ENCODE assay signal across 1 cellular context in the genomic region with DNA sequence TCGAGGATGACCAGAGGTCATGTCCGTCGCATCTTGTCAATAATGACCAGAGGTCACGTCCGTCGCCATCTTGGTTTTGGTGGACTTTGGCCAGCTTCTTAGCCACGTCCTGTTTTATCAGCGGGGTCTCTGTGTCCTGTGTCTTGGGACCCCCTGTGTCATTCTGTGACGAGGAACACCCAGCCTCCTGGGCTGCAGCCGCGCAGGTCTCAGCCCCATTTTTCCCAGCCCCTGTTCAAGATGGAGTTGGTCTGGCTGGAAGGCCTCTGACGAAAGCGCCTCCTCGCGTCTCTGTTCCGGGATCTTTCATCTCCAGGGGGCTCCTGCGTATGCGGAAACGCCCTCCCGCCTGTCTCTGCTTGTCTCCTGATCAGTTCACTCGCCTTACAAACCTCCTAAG.
TF ChIP-seq lines count a peak whose summit lies in the region.

No MANE protein-coding gene starts in this region.

TF ChIP-seq in HepG2, 621 proteins besides CTCF, POLR2A, EP300 and RAD21 (continued from another document):
- TF ChIP-seq, protein P1, sequence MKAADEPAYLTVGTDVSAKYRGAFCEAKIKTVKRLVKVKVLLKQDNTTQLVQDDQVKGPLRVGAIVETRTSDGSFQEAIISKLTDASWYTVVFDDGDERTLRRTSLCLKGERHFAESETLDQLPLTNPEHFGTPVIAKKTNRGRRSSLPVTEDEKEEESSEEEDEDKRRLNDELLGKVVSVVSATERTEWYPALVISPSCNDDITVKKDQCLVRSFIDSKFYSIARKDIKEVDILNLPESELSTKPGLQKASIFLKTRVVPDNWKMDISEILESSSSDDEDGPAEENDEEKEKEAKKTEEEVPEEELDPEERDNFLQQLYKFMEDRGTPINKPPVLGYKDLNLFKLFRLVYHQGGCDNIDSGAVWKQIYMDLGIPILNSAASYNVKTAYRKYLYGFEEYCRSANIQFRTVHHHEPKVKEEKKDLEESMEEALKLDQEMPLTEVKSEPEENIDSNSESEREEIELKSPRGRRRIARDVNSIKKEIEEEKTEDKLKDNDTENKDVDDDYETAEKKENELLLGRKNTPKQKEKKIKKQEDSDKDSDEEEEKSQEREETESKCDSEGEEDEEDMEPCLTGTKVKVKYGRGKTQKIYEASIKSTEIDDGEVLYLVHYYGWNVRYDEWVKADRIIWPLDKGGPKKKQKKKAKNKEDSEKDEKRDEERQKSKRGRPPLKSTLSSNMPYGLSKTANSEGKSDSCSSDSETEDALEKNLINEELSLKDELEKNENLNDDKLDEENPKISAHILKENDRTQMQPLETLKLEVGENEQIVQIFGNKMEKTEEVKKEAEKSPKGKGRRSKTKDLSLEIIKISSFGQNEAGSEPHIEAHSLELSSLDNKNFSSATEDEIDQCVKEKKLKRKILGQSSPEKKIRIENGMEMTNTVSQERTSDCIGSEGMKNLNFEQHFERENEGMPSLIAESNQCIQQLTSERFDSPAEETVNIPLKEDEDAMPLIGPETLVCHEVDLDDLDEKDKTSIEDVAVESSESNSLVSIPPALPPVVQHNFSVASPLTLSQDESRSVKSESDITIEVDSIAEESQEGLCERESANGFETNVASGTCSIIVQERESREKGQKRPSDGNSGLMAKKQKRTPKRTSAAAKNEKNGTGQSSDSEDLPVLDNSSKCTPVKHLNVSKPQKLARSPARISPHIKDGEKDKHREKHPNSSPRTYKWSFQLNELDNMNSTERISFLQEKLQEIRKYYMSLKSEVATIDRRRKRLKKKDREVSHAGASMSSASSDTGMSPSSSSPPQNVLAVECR (CRISPR knock-in tag; IDR thresholded peaks at IDR 0.05; ENCODE audit: borderline replicate concordance), result no peak
- TF ChIP-seq YY1 (IDR thresholded peaks at IDR 0.05; ENCODE audit: insufficient read depth, insufficient replicate concordance, low read depth, low read length) (peak; percentile 63), HNF4G (IDR thresholded peaks at IDR 0.05; ENCODE audit: borderline replicate concordance, low read depth, low read length) (0 out of 2 replicates have a peak, but pooled peaks have one; percentile 10), HNF4G (CRISPR knock-in tag; IDR thresholded peaks at IDR 0.05; ENCODE audit: borderline replicate concordance, low read depth) (no peak)
- TF ChIP-seq, protein P2, sequence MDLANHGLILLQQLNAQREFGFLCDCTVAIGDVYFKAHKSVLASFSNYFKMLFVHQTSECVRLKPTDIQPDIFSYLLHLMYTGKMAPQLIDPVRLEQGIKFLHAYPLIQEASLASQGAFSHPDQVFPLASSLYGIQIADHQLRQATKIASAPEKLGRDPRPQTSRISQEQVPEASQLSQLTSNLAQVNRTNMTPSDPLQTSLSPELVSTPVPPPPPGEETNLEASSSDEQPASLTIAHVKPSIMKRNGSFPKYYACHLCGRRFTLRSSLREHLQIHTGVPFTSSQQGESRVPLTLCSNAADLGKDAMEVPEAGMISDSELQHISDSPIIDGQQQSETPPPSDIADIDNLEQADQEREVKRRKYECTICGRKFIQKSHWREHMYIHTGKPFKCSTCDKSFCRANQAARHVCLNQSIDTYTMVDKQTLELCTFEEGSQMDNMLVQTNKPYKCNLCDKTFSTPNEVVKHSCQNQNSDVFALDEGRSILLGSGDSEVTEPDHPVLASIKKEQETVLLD (CRISPR knock-in tag; IDR thresholded peaks at IDR 0.05; ENCODE audit: low read depth), result no peak
